ENCODE assay signal across 16 cellular contexts in the genomic region with DNA sequence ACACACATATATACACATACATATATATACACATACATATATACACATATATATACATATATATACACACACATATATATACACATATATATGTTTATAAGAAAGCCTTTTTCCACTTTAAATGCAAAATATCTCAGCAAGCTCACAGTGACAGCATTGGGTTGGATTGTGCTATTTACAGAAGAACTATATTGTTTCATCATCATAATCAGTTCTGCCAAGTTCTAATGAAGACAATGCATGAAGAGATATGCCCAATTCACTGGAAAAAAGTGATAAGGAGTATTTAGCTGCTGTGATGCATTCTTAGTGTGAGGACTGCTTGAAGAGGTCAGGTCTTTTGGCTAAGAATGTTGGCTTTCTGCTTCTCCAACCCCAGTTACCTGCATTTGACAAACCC. TPM values are rescaled to one million over a fixed set of nuclear protein-coding genes. Genes with fewer than 3 reads are reported as not detected.
"Had no signal": no experiment of that assay in that cellular context is flagged by ENCODE, and none has a peak within 500 bp of the region (broad histone marks: within the 10 kb centered on the region; RNA-seq: fewer than 3 reads in every experiment).

No MANE protein-coding gene starts in this region.

- H3K9me3 ChIP-seq: breast epithelium, tibial artery had no signal

- H3K27me3 ChIP-seq: breast epithelium, dorsolateral prefrontal cortex, tibial artery had no signal

- H3K36me3 ChIP-seq: breast epithelium, tibial artery had no signal

- H3K4me3 ChIP-seq: breast epithelium, dorsolateral prefrontal cortex, skin epidermis, tibial artery had no signal

- ATAC-seq: natural killer cell; stimulated activated naive B cell treated with anti-CD40 and anti-IgM and Interleukin-4, amounts not matched to agents 10 μg/mL and 1 μg/mL and 100 μg/mL, for 72 hours had no signal

- DNase-seq: activated CD4-positive, alpha-beta T cell treated with anti-CD3 and anti-CD28 coated beads, Interleukin-2, amount 10 ng/mL, durations not matched to agents 7 days and 5 days; activated CD8-positive, alpha-beta memory T cell treated with anti-CD3 and anti-CD28 coated beads for 24 hours; activated naive CD8-positive, alpha-beta T cell treated with anti-CD3 and anti-CD28 coated beads for 36 hours; anterior cingulate cortex; dorsolateral prefrontal cortex; endodermal cell; mesenchymal stem cell; natural killer cell; stimulated activated CD4-positive, alpha-beta T cell treated with anti-CD3 and anti-CD28 coated beads, Interleukin-15, amount 100 ng/mL, for 24 hours; stimulated activated CD4-positive, alpha-beta T cell treated with anti-CD3 and anti-CD28 coated beads, Interleukin-4, amount 100 ng/mL, for 1 hour; stimulated activated naive B cell treated with anti-CD40 and anti-IgM and Interleukin-4, amounts not matched to agents 10 μg/mL and 1 μg/mL and 100 μg/mL, for 72 hours; tibial artery had no signal

- H3K4me1 ChIP-seq: breast epithelium had no signal

- H3K27ac ChIP-seq: breast epithelium, skin epidermis, tibial artery had no signal

RNA-seq across cellular contexts. Expression of a gene that starts 54.4 kb away (rescaled TPM):
- total RNA-seq: activated T-helper 1 cell treated with anti-CD3 and anti-CD28 coated beads, Interleukin-12 subunit alpha, Interleukin-12 subunit beta, Interleukin-2, Interleukin-4 antibody, amounts not matched to agents 30 ng/mL and 10 ng/mL and 1 ng/mL, durations not matched to agents 14 hours and 24 hours and 36 hours; T-helper 2 cell treated with Interferon-gamma antibody and Interleukin-4, amounts not matched to agents 100 ng/mL and 5 ng/mL, for 36 hours had no signal
